In the genomic region with DNA sequence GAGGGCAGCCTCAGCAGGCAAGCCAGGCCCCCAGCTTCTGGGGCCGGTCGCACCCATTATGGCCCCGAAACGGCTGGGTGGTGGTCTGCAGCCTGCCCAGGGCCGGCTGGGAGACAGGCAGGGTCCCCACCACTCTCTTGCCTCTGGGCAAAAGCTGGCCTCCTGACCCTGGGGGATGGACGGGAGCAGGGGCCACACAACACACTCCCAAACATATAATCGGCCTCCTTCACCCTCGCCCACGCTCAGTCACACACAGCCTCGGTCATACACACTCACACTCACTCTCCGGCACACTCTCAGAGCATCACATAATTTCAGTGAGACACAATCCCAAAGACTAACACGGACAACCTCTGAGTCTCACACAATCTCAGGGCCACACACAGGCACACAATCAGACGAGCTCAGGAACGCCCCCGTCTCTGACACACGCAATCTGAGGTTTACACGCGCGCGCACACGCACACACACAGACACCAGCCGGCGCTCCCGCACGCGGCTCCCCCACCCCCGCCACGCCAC, we compare ENCODE assay signal across 8 cellular contexts. TPM values are rescaled to one million over a fixed set of nuclear protein-coding genes. Genes with fewer than 3 reads are reported as not detected.
A peak's percentile ranks its signal among the peaks of the same experiment; 100 is the strongest.
DNase-seq lines count a peak whose midpoint lies in the region; ATAC-seq and TF ChIP-seq lines count a peak whose summit lies in the region.

No MANE protein-coding gene starts in this region.

- H3K4me1 ChIP-seq in Loucy (ENCODE audit: insufficient read depth, low read length, poor library complexity, severe bottlenecking) (peaks cover 23% of the 10 kb centered on the region), ectodermal cell (ENCODE audit: control insufficient read depth, insufficient read depth, low read length) (peaks cover 7% of the 10 kb centered on the region), neutrophil (ENCODE audit: control insufficient read depth in 1 of 2, insufficient read depth in 1 of 2, low read depth in 1 of 2, low read length in 1 of 2) (peaks cover 27 to 34% of the 10 kb centered on the region in 2 experiments)

- H3K27me3 ChIP-seq in Loucy (ENCODE audit: insufficient read depth, low read length, poor library complexity, severe bottlenecking) (no peaks in the 10 kb centered on the region), ectodermal cell (ENCODE audit: control insufficient read depth, insufficient read depth, low read length, poor library complexity, severe bottlenecking) (no peaks in the 10 kb centered on the region), neutrophil (no peaks in the 10 kb centered on the region)

- DNase-seq in NCI-H1417 treated with DMSO at 0.1 percent for 48 hours (lab: John Stamatoyannopoulos, UW), result no peak
- DNase-seq in ureter (ENCODE audit: low spot score), result no peak

- H3K4me2 ChIP-seq in Loucy (ENCODE audit: low read depth, low read length, poor library complexity, severe bottlenecking), result peak overlapping the region; percentile 96

- ATAC-seq in GM18868 (IDR thresholded peaks at IDR 0.05; ENCODE audit: unreplicated experiment) (no peak), esophagus mucosa (no peak)

- H3K36me3 ChIP-seq in Loucy (ENCODE audit: insufficient read depth, low read length) (no peaks in the 10 kb centered on the region), ectodermal cell (ENCODE audit: control insufficient read depth, insufficient read depth, low read length) (no peaks in the 10 kb centered on the region), neutrophil (no peaks in the 10 kb centered on the region)

- H3K9me3 ChIP-seq in Loucy (ENCODE audit: insufficient read depth, low read depth, low read length) (no peaks in the 10 kb centered on the region), ectodermal cell (ENCODE audit: control insufficient read depth, low read length) (no peaks in the 10 kb centered on the region), neutrophil (no peaks in the 10 kb centered on the region)

- H3K4me3 ChIP-seq in GM12875 (ENCODE audit: low read depth, low read length) (peak overlapping the region; percentile 86), Loucy (ENCODE audit: low read length, poor library complexity, severe bottlenecking) (peak overlapping the region; percentile 97), ectodermal cell (ENCODE audit: insufficient read depth, low read depth, low read length) (peak overlapping the region; percentile 82), neutrophil (ENCODE audit: low read depth in 1 of 2, low read length in 1 of 2) (peak overlapping the region; percentile 80 to 88)

- H3F3A ChIP-seq in Loucy (ENCODE audit: low read depth), result no peaks in the 10 kb centered on the region

- no peaks in the 10 kb centered on the region for H4K20me1 ChIP-seq in Loucy (ENCODE audit: insufficient read depth, low read length, poor library complexity, severe bottlenecking)

- 2 to 3% methylated on average over 28 of the region's 28 CpGs for WGBS in ectodermal cell, 2 experiments

- TF ChIP-seq CTCF in GM12875 (IDR thresholded peaks at IDR 0.05; ENCODE audit: borderline replicate concordance, insufficient read depth, low read depth, low read length) (no peak), Loucy (conservative IDR thresholded peaks at IDR 0.05; ENCODE audit: low read length) (no peak), neutrophil (IDR thresholded peaks at IDR 0.05) (no peak)

- no peaks in the 10 kb centered on the region for H3K9me2 ChIP-seq in Loucy (replicated peaks; ENCODE audit: low read depth, low read length)

- H3K27ac ChIP-seq in ectodermal cell (ENCODE audit: insufficient read depth, low read depth, low read length, poor library complexity, severe bottlenecking) (no peak overlapping the region), neutrophil (peak overlapping the region; percentile 71)

- peaks cover 27% of the 10 kb centered on the region; the same call in 1 of the 2 replicates for H3K79me2 ChIP-seq in Loucy (ENCODE audit: insufficient read depth, low read length)

- H2AFZ ChIP-seq in Loucy (ENCODE audit: low read length), result peak overlapping the region; percentile 98

- peak overlapping the region; percentile 79 for H3K9ac ChIP-seq in Loucy (ENCODE audit: low read depth, low read length, poor library complexity, severe bottlenecking)

RNA-seq across cellular contexts. Expression of a gene that starts 0.6 kb away (rescaled TPM):
- polyA plus RNA-seq in ectodermal cell (2013, experiment 1 of 4), result 38.8 TPM
- polyA plus RNA-seq in ectodermal cell (2013, experiment 2 of 4), result 40.5 TPM
- polyA plus RNA-seq in ectodermal cell (2013, experiment 3 of 4), result 42.7 TPM
- 51.1 TPM for polyA plus RNA-seq in ectodermal cell (2013, experiment 4 of 4)
- total RNA-seq in esophagus mucosa (29.5 TPM), ureter (53.6 TPM)
